ENCODE assay signal across 14 cellular contexts in the genomic region with DNA sequence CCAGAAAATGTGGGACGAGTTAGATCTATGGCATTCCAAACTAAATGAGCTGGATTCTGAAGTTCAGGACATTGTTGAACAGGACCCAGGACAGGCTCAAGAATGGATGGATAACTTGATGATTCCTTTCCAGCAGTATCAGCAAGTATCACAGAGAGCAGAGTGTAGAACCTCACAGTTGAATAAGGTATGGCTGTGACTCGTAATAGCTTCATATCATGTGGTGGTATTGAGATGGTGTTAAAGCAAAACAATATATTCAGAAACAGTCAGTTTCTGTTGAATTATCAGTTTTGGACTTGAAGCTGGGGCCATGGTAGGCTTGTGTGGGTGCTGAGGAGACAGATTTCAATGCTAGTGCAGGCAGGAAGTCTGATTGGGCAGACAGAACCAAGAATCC.
"Had no signal": no experiment of that assay in that cellular context is flagged by ENCODE, and none has a peak within 500 bp of the region (broad histone marks: within the 10 kb centered on the region; RNA-seq: fewer than 3 reads in every experiment).

No MANE protein-coding gene starts in this region.

- H3K27me3 ChIP-seq: brain microvascular endothelial cell, esophagus squamous epithelium, tibial nerve had no signal

- H2AFZ ChIP-seq: parathyroid adenoma had no signal

- H3K9me3 Mint-ChIP-seq: activated naive CD4-positive, alpha-beta T cell treated with anti-CD3 and anti-CD28 coated beads for 36 hours; stimulated activated naive CD8-positive, alpha-beta T cell treated with anti-CD3 and anti-CD28 coated beads, Interleukin-15, amount 100 ng/mL, for 72 hours; T-cell had no signal

- H3K79me2 ChIP-seq: parathyroid adenoma had no signal

- H3K27me3 Mint-ChIP-seq: stimulated activated naive CD8-positive, alpha-beta T cell treated with anti-CD3 and anti-CD28 coated beads, Interleukin-15, amount 100 ng/mL, for 72 hours; T-cell had no signal

- H3K36me3 ChIP-seq: brain microvascular endothelial cell had no signal

- H3K4me3 ChIP-seq: esophagus squamous epithelium, tibial nerve had no signal

- H3K9ac ChIP-seq: parathyroid adenoma had no signal

- H3K4me3 Mint-ChIP-seq: activated naive CD4-positive, alpha-beta T cell treated with anti-CD3 and anti-CD28 coated beads for 36 hours; stimulated activated naive CD8-positive, alpha-beta T cell treated with anti-CD3 and anti-CD28 coated beads, Interleukin-15, amount 100 ng/mL, for 72 hours; T-cell had no signal

- ATAC-seq: left ventricle myocardium superior; stimulated activated naive CD8-positive, alpha-beta T cell treated with anti-CD3 and anti-CD28 coated beads, Interleukin-15, amount 100 ng/mL, for 72 hours; T-cell had no signal

- DNase-seq: activated CD4-positive, alpha-beta T cell treated with anti-CD3 and anti-CD28 coated beads, Interleukin-2, amount 50 U/mL, for 1 hour; activated naive CD4-positive, alpha-beta T cell treated with anti-CD3 and anti-CD28 coated beads for 36 hours; amniotic stem cell; brain microvascular endothelial cell; esophagus squamous epithelium; foreskin melanocyte; left ventricle myocardium superior; retina; stimulated activated CD4-positive, alpha-beta T cell treated with anti-CD3 and anti-CD28 coated beads, Interleukin-15, amount 100 ng/mL, for 24 hours; stimulated activated CD4-positive, alpha-beta T cell treated with anti-CD3 and anti-CD28 coated beads, Interleukin-4, amount 100 ng/mL, for 24 hours; stimulated activated naive CD8-positive, alpha-beta T cell treated with anti-CD3 and anti-CD28 coated beads, Interleukin-15, amount 100 ng/mL, for 72 hours; T-cell had no signal

- H3K4me1 ChIP-seq: esophagus squamous epithelium, parathyroid adenoma, tibial nerve had no signal

- H3K27ac ChIP-seq: brain microvascular endothelial cell, esophagus squamous epithelium, parathyroid adenoma had no signal

- H3K4me1 Mint-ChIP-seq: stimulated activated naive CD8-positive, alpha-beta T cell treated with anti-CD3 and anti-CD28 coated beads, Interleukin-15, amount 100 ng/mL, for 72 hours; T-cell had no signal

- H3K27ac Mint-ChIP-seq: activated naive CD4-positive, alpha-beta T cell treated with anti-CD3 and anti-CD28 coated beads for 36 hours; T-cell had no signal

- H3K9me3 ChIP-seq: esophagus squamous epithelium, tibial nerve had no signal
